21 cellular contexts compared by ENCODE assay signal in genomic region chr12:21881950-21882349, GRCh38. TPM values are rescaled to one million over a fixed set of nuclear protein-coding genes. Genes with fewer than 3 reads are reported as not detected.
DNase-seq lines count a peak whose midpoint lies in the region; ATAC-seq and TF ChIP-seq lines count a peak whose summit lies in the region.
"Had no signal": no experiment of that assay in that cellular context is flagged by ENCODE, and none has a peak within 500 bp of the region (broad histone marks: within the 10 kb centered on the region; RNA-seq: fewer than 3 reads in every experiment).

No MANE protein-coding gene starts in this region.

- H3K27me3 ChIP-seq in heart left ventricle = no peaks in the 10 kb centered on the region
- H3K27me3 ChIP-seq in transverse colon = no peaks in the 10 kb centered on the region
- H3K27me3 ChIP-seq in H7 (ENCODE audit: control insufficient read depth, insufficient read depth, low read length) = no peaks in the 10 kb centered on the region
- H3K27me3 ChIP-seq: BE2C, neutrophil had no signal

- in situ Hi-C loops in transverse colon (cut with MboI; ENCODE audit: low pct_ligation_motif_present in 1 of 4, low pct_unique_long_range_greater_than_20kb in 1 of 4, low sequenced_read_pairs in 3 of 4) = no loop called here

- H3K4me3 ChIP-seq in heart left ventricle (peak overlapping the region in 1 of 12 donors; percentile 13), transverse colon (no peak overlapping the region), H7 (ENCODE audit: insufficient read depth, low read depth, low read length) (no peak overlapping the region)
- H3K4me3 ChIP-seq: smooth muscle cell had no signal

- H3K36me3 ChIP-seq in heart left ventricle (peaks cover 0 to 6% (median 0%) of the 10 kb centered on the region in 9 donors), transverse colon (no peaks in the 10 kb centered on the region), H7 (replicated peaks; ENCODE audit: control insufficient read depth, insufficient read depth, low read length) (no peaks in the 10 kb centered on the region)
- H3K36me3 ChIP-seq: BE2C, neutrophil had no signal

- intact Hi-C loops in heart left ventricle (cut with DNase I) (loop anchor here in 4 of 10 donors (5.0 to 10.0 kb wide), 2 partner anchors 107 to 110 kb away; partner anchors contain the start of gene KCNJ8 (in 4 of the 4)), transverse colon (cut with DNase I; ENCODE audit: low total_unique reads) (no loop called here)

- no peaks in the 10 kb centered on the region for H3K9me3 ChIP-seq in heart left ventricle
- H3K9me3 ChIP-seq in transverse colon = no peaks in the 10 kb centered on the region
- H3K9me3 ChIP-seq: BE2C, neutrophil had no signal

- TF ChIP-seq POLR2A in heart left ventricle (IDR thresholded peaks at IDR 0.05) (no peak), transverse colon (IDR thresholded peaks at IDR 0.05) (no peak)

- peak; percentile 90 to 96 (median 92) for ATAC-seq in heart left ventricle
- ATAC-seq: activated CD4-positive, CD25-positive, alpha-beta regulatory T cell treated with anti-CD3 and anti-CD28 coated beads, Interleukin-2, amount 50 U/mL, for 24 hours; activated T-helper 17 cell treated with anti-CD3 and anti-CD28 coated beads, Interleukin-2, amount 50 U/mL, for 72 hours; HCT116; PC-3 had no signal

- H3K27ac ChIP-seq in heart left ventricle (peak overlapping the region; percentile 33 to 88 (median 78)), transverse colon (peak overlapping the region in 3 of 4 donors; percentile 31 to 52 (median 43))
- H3K27ac ChIP-seq: 22Rv1, neutrophil had no signal

- DNase-seq in NCI-H1417 (lab: John Stamatoyannopoulos, UW) (peak; percentile 5 to 54 (median 7)), NCI-H1417 treated with DMSO at 0.1 percent for 48 hours (lab: John Stamatoyannopoulos, UW) (no peak), heart left ventricle (peak in 4 of 5 donors; percentile 55 to 73 (median 66)), myocyte (ENCODE audit: low read depth) (peak; percentile 5), transverse colon (no peak), NCI-H1092 (lab: John Stamatoyannopoulos, UW) (no peak), H7 (no peak)
- no peak for DNase-seq in activated CD4-positive, alpha-beta T cell treated with anti-CD3 and anti-CD28 coated beads for 48 hours
- DNase-seq: BE2C; effector memory CD4-positive, alpha-beta T cell; KBM-7; NCI-H748 treated with DMSO at 0.1 percent for 48 hours; PC-3; stimulated activated CD4-positive, alpha-beta T cell treated with anti-CD3 and anti-CD28 coated beads, Interleukin-4, amount 100 ng/mL, for 24 hours had no signal

- no peak for TF ChIP-seq EP300 in transverse colon (IDR thresholded peaks at IDR 0.05; ENCODE audit: low read depth)

- H3K4me1 ChIP-seq in heart left ventricle (peaks cover 0 to 70% (median 18%) of the 10 kb centered on the region in 12 donors), transverse colon (peaks cover 0 to 8% (median 0%) of the 10 kb centered on the region in 4 donors)
- H3K4me1 ChIP-seq: BE2C had no signal

- WGBS in heart left ventricle, 4 donors = 18 to 40% (median 25%) methylated on average over 4 of the region's 4 CpGs
- WGBS in transverse colon (ENCODE audit: low coverage in 1 of 2), 2 donors = 57 to 86% methylated on average over 1 to 4 of the region's 4 CpGs

- no peak for TF ChIP-seq CTCF in heart left ventricle (IDR thresholded peaks at IDR 0.05)
- no peak for TF ChIP-seq CTCF in transverse colon (IDR thresholded peaks at IDR 0.05)

RNA-seq across cellular contexts. Expression of gene ABCC9, which starts 59.3 kb away (rescaled TPM):
- total RNA-seq in heart left ventricle (100 to 1,000 TPM in 1 of 9 donors, 10 to 100 TPM in 8; 60.1 to 103 (median 80.0) TPM), myocyte (10.1 and 18.5 TPM in 2 replicates), transverse colon (10 to 100 TPM in 1 of 4 donors, 1 to 10 TPM in 3; 5.2 to 10.2 (median 8.0) TPM)
- polyA plus RNA-seq in heart left ventricle = 10 to 100 TPM; 14.1 to 16.9 TPM
- 0.44 TPM for polyA plus RNA-seq in myocyte (2012)
- not detected in 2 replicates for total RNA-seq in H7 (2014; rRNA removed; shearing (Covaris generic))
- total RNA-seq: SK-MEL-5 had no signal
- polyA plus RNA-seq: smooth muscle cell had no signal

Comparison
In these comparisons a context has a peak if more than half of its experiments do, and no peak if none do; other contexts are left out.
1. DNase-seq: peak in NCI-H1417 (3 of 3), heart left ventricle (4 of 5) and myocyte (single experiment); none in NCI-H1417 treated with DMSO at 0.1 percent for 48 hours (single experiment), transverse colon (single experiment), activated CD4-positive, alpha-beta T cell treated with anti-CD3 and anti-CD28 coated beads for 48 hours (single experiment), NCI-H1092 (single experiment) and H7 (single experiment).